ENCODE assay signal across 25 cellular contexts in the genomic region with DNA sequence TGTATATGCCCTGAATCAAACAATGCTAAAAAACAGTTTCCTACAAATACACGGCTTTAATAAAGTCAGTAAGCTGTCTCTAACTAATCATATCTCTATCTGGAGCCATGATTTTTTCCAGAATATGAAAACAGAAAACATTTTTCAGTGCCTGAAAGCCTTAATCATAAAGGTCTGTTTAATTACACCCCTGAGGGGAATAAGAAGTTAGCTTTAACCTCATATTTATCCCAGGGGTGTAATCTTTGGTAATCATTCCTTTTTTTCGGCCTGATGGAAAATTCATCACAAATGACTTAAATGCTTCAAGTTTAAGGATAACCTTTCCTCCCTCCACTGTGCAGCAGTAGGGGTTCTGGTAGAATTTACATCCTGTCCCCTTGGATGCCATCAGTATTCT.
"Had no signal": no experiment of that assay in that cellular context is flagged by ENCODE, and none has a peak within 500 bp of the region (broad histone marks: within the 10 kb centered on the region; RNA-seq: fewer than 3 reads in every experiment).

No MANE protein-coding gene starts in this region.

- H3K27me3 ChIP-seq: ascending aorta, brain microvascular endothelial cell, esophagus muscularis mucosa, gastroesophageal sphincter, heart right ventricle had no signal

- H3K4me1 ChIP-seq: ascending aorta, esophagus muscularis mucosa, gastroesophageal sphincter had no signal

- H3K36me3 Mint-ChIP-seq: activated naive CD4-positive, alpha-beta T cell treated with anti-CD3 and anti-CD28 coated beads, Interleukin-2, amount 50 U/mL, for 72 hours had no signal

- H3K4me1 Mint-ChIP-seq: activated naive CD4-positive, alpha-beta T cell treated with anti-CD3 and anti-CD28 coated beads, Interleukin-2, amount 10 ng/mL, durations not matched to agents 7 days and 5 days had no signal

- H3K27ac Mint-ChIP-seq: activated CD4-positive, alpha-beta memory T cell treated with anti-CD3 and anti-CD28 coated beads for 36 hours; activated naive CD4-positive, alpha-beta T cell treated with anti-CD3 and anti-CD28 coated beads, Interleukin-2, amount 10 ng/mL, durations not matched to agents 7 days and 5 days; activated naive CD4-positive, alpha-beta T cell treated with anti-CD3 and anti-CD28 coated beads, Interleukin-2, amount 50 U/mL, for 72 hours; activated naive CD8-positive, alpha-beta T cell treated with anti-CD3 and anti-CD28 coated beads, Interleukin-2, amount 10 ng/mL, durations not matched to agents 7 days and 5 days; activated T-cell treated with anti-CD3 and anti-CD28 coated beads, Interleukin-2, amount 50 U/mL, for 24 hours; activated T-cell treated with anti-CD3 and anti-CD28 coated beads, Interleukin-2, amount 50 U/mL, for 72 hours; effector memory CD8-positive, alpha-beta T cell had no signal

- H3K27me3 Mint-ChIP-seq: activated CD4-positive, alpha-beta memory T cell treated with anti-CD3 and anti-CD28 coated beads for 36 hours; activated naive CD4-positive, alpha-beta T cell treated with anti-CD3 and anti-CD28 coated beads, Interleukin-2, amount 10 ng/mL, durations not matched to agents 7 days and 5 days; activated naive CD8-positive, alpha-beta T cell treated with anti-CD3 and anti-CD28 coated beads, Interleukin-2, amount 10 ng/mL, durations not matched to agents 7 days and 5 days; activated T-cell treated with anti-CD3 and anti-CD28 coated beads, Interleukin-2, amount 50 U/mL, for 24 hours; effector memory CD8-positive, alpha-beta T cell had no signal

- ATAC-seq: activated naive CD4-positive, alpha-beta T cell treated with anti-CD3 and anti-CD28 coated beads, Interleukin-2, amount 50 U/mL, for 72 hours; activated T-cell treated with anti-CD3 and anti-CD28 coated beads, Interleukin-2, amount 50 U/mL, for 72 hours; effector memory CD8-positive, alpha-beta T cell; gastroesophageal sphincter had no signal

- H3K9me3 ChIP-seq: ascending aorta, esophagus muscularis mucosa, gastroesophageal sphincter, heart right ventricle had no signal

- H3K4me3 Mint-ChIP-seq: activated CD4-positive, alpha-beta memory T cell treated with anti-CD3 and anti-CD28 coated beads for 36 hours; activated naive CD4-positive, alpha-beta T cell treated with anti-CD3 and anti-CD28 coated beads, Interleukin-2, amount 10 ng/mL, durations not matched to agents 7 days and 5 days; activated naive CD8-positive, alpha-beta T cell treated with anti-CD3 and anti-CD28 coated beads, Interleukin-2, amount 10 ng/mL, durations not matched to agents 7 days and 5 days; activated T-cell treated with anti-CD3 and anti-CD28 coated beads, Interleukin-2, amount 50 U/mL, for 24 hours; activated T-cell treated with anti-CD3 and anti-CD28 coated beads, Interleukin-2, amount 50 U/mL, for 72 hours; effector memory CD8-positive, alpha-beta T cell had no signal

- H3K27ac ChIP-seq: ascending aorta, brain microvascular endothelial cell, esophagus muscularis mucosa, gastroesophageal sphincter, heart right ventricle had no signal

- H3K9me3 Mint-ChIP-seq: activated CD4-positive, alpha-beta memory T cell treated with anti-CD3 and anti-CD28 coated beads for 36 hours; activated naive CD4-positive, alpha-beta T cell treated with anti-CD3 and anti-CD28 coated beads, Interleukin-2, amount 10 ng/mL, durations not matched to agents 7 days and 5 days; activated naive CD4-positive, alpha-beta T cell treated with anti-CD3 and anti-CD28 coated beads, Interleukin-2, amount 50 U/mL, for 72 hours; activated T-cell treated with anti-CD3 and anti-CD28 coated beads, Interleukin-2, amount 50 U/mL, for 24 hours; activated T-cell treated with anti-CD3 and anti-CD28 coated beads, Interleukin-2, amount 50 U/mL, for 72 hours; effector memory CD8-positive, alpha-beta T cell had no signal

- H3K4me3 ChIP-seq: ascending aorta, esophagus muscularis mucosa, gastroesophageal sphincter, heart right ventricle had no signal

- H3K36me3 ChIP-seq: brain microvascular endothelial cell had no signal

- DNase-seq: activated CD4-positive, alpha-beta memory T cell treated with anti-CD3 and anti-CD28 coated beads for 36 hours; activated CD4-positive, alpha-beta T cell treated with anti-CD3 and anti-CD28 coated beads for 48 hours; activated CD4-positive, alpha-beta T cell treated with anti-CD3 and anti-CD28 coated beads, Interleukin-2, amount 50 U/mL, for 1 hour; activated CD8-positive, alpha-beta memory T cell treated with anti-CD3 and anti-CD28 coated beads, Interleukin-2, amount 50 U/mL, for 48 hours; activated gamma-delta T cell; activated naive CD4-positive, alpha-beta T cell; activated naive CD4-positive, alpha-beta T cell treated with anti-CD3 and anti-CD28 coated beads, Interleukin-2, amount 10 ng/mL, durations not matched to agents 7 days and 5 days; activated naive CD8-positive, alpha-beta T cell treated with anti-CD3 and anti-CD28 coated beads, Interleukin-2, amount 10 ng/mL, durations not matched to agents 7 days and 5 days; activated T-cell treated with anti-CD3 and anti-CD28 coated beads for 4 hours; activated T-cell treated with anti-CD3 and anti-CD28 coated beads, Interleukin-2, amount 50 U/mL, for 24 hours; activated T-cell treated with anti-CD3 and anti-CD28 coated beads, Interleukin-2, amount 50 U/mL, for 72 hours; brain microvascular endothelial cell; caudate nucleus; cortex of kidney; dermis blood vessel endothelial cell; effector CD4-positive, alpha-beta T cell; effector memory CD8-positive, alpha-beta T cell; erythroblast; foreskin melanocyte; heart right ventricle; T-helper 2 cell had no signal
